In genomic region chr2:183152280-183152679, GRCh38 we compare ENCODE assay signal across 1 cellular context. TPM values are rescaled to one million over a fixed set of nuclear protein-coding genes. Genes with fewer than 3 reads are reported as not detected.
"Had no signal": no experiment of that assay in that cellular context is flagged by ENCODE, and none has a peak within 500 bp of the region (broad histone marks: within the 10 kb centered on the region; RNA-seq: fewer than 3 reads in every experiment).

No MANE protein-coding gene starts in this region.

RNA-seq across cellular contexts. Expression of gene NUP35, which starts 28.0 kb away (rescaled TPM):
- total RNA-seq: ascending aorta had no signal
